In the genomic region with DNA sequence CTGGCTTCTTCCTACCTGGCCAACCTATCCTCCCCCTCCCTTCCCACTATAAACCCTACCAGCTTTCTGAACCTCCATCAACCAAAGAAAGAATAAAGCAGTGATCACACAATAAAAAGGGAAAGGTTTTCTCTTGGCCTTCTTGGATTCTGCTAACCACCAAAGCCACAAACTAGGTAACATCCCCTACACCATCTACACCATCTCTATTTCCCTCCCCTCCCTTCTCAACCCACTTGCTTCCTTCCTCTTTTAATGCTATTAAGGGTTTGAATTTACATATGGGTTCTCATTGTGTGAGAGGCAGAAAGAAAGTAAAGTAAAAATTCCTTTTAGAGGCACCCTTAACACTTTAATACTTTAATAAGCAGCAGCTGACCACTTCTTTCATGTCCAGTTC, we compare ENCODE assay signal across 9 cellular contexts. TPM values are rescaled to one million over a fixed set of nuclear protein-coding genes. Genes with fewer than 3 reads are reported as not detected.
DNase-seq lines count a peak whose midpoint lies in the region; ATAC-seq lines count a peak whose summit lies in the region.
"Had no signal": no experiment of that assay in that cellular context is flagged by ENCODE, and none has a peak within 500 bp of the region (broad histone marks: within the 10 kb centered on the region; RNA-seq: fewer than 3 reads in every experiment).

No MANE protein-coding gene starts in this region.

- no peak overlapping the region for H3K4ac ChIP-seq in mesendoderm (ENCODE audit: low read depth, low read length)

- no peaks in the 10 kb centered on the region for H3K79me2 ChIP-seq in mesendoderm (ENCODE audit: control insufficient read depth, insufficient read depth, low read length)

- H2BK5ac ChIP-seq in mesendoderm (ENCODE audit: low read length): no peak overlapping the region

- H3K9ac ChIP-seq in mesendoderm (ENCODE audit: low read length): no peak overlapping the region

- H3K79me1 ChIP-seq in mesendoderm (ENCODE audit: low read length): no peaks in the 10 kb centered on the region

- peak; percentile 62 for ATAC-seq in GM18861 (IDR thresholded peaks at IDR 0.05; ENCODE audit: unreplicated experiment)
- ATAC-seq in HG02623 (IDR thresholded peaks at IDR 0.05; ENCODE audit: unreplicated experiment): peak; percentile 70

- no peak overlapping the region for H3K18ac ChIP-seq in mesendoderm (ENCODE audit: low read length)

- H3K23ac ChIP-seq in mesendoderm (ENCODE audit: low read length): no peak overlapping the region

- no peaks in the 10 kb centered on the region for H3K36me3 ChIP-seq in mesendoderm (ENCODE audit: control insufficient read depth, insufficient read depth, low read length)
- H3K36me3 ChIP-seq: transverse colon had no signal

- H2AK5ac ChIP-seq in mesendoderm (ENCODE audit: low read length): no peak overlapping the region

- no peaks in the 10 kb centered on the region for H3K27me3 ChIP-seq in mesendoderm (ENCODE audit: insufficient read depth, low read length, poor library complexity)
- H3K27me3 ChIP-seq: transverse colon had no signal

- no peak overlapping the region for H3K27ac ChIP-seq in mesendoderm (ENCODE audit: low read depth, low read length)

- DNase-seq in NOMO-1 (lab: John Stamatoyannopoulos, UW; ENCODE audit: unreplicated experiment in 2 of 2): peak; percentile 86 to 90
- DNase-seq in mesendoderm: no peak
- no peak for DNase-seq in activated CD4-positive, alpha-beta T cell treated with anti-CD3 and anti-CD28 coated beads for 4 hours
- DNase-seq in NCI-H1436 treated with DMSO at 0.1 percent for 48 hours (lab: John Stamatoyannopoulos, UW): no peak
- DNase-seq in GM19240 (ENCODE audit: insufficient read length, low spot score): no peak
- no peak for DNase-seq in anterior cingulate cortex (lab: John Stamatoyannopoulos, UW)
- DNase-seq: transverse colon had no signal

- H4K8ac ChIP-seq in mesendoderm (ENCODE audit: low read depth, low read length): no peak overlapping the region

- H3K56ac ChIP-seq in mesendoderm (ENCODE audit: low read length): no peak overlapping the region

- peak overlapping the region; percentile 24 for H2BK120ac ChIP-seq in mesendoderm (ENCODE audit: low read depth, low read length)

- peaks cover 2% of the 10 kb centered on the region for H3K4me1 ChIP-seq in mesendoderm (ENCODE audit: control insufficient read depth, low read depth, low read length)

- H3K4me2 ChIP-seq in mesendoderm (ENCODE audit: low read length): no peak overlapping the region

- no peak overlapping the region for H3K4me3 ChIP-seq in mesendoderm (ENCODE audit: low read length)
- H3K4me3 ChIP-seq: transverse colon had no signal

- H2BK15ac ChIP-seq in mesendoderm (replicated peaks; ENCODE audit: low read depth): no peak overlapping the region

- H4K5ac ChIP-seq in mesendoderm (ENCODE audit: low read length): no peak overlapping the region

RNA-seq across cellular contexts. Expression of gene RSL24D1, which starts 25.8 kb away (rescaled TPM):
- 138 TPM for polyA plus RNA-seq in mesendoderm (2013, experiment 1 of 2)
- 141 TPM for polyA plus RNA-seq in mesendoderm (2013, experiment 2 of 2)

Comparison
In these comparisons a context has a peak if more than half of its experiments do, and no peak if none do; other contexts are left out.
1. DNase-seq: peak in NOMO-1 (2 of 2); none in mesendoderm (single experiment), activated CD4-positive, alpha-beta T cell treated with anti-CD3 and anti-CD28 coated beads for 4 hours (0 of 2), NCI-H1436 treated with DMSO at 0.1 percent for 48 hours (single experiment), GM19240 (single experiment) and anterior cingulate cortex (0 of 58).